ENCODE assay signal across 28 cellular contexts in genomic region chrX:82092307-82092706, GRCh38.
DNase-seq lines count a peak whose midpoint lies in the region; ATAC-seq and TF ChIP-seq lines count a peak whose summit lies in the region.
"Had no signal": no experiment of that assay in that cellular context is flagged by ENCODE, and none has a peak within 500 bp of the region (broad histone marks: within the 10 kb centered on the region; RNA-seq: fewer than 3 reads in every experiment).

No MANE protein-coding gene starts in this region.

- H3K9ac ChIP-seq in DND-41 (ENCODE audit: low read depth, low read length) (no peak overlapping the region), MM.1S (ENCODE audit: low read length) (no peak overlapping the region), colonic mucosa (ENCODE audit: low read depth in 2 of 2, low read length in 2 of 2) (no peak overlapping the region)

- ATAC-seq in DND-41 (ENCODE audit: insufficient read depth, low read depth) (peak; percentile 86), GM18907 (IDR thresholded peaks at IDR 0.05; ENCODE audit: unreplicated experiment) (peak; percentile 72), HG02588 (IDR thresholded peaks at IDR 0.05; ENCODE audit: unreplicated experiment) (no peak), GM19351 (IDR thresholded peaks at IDR 0.05; ENCODE audit: unreplicated experiment) (no peak)
- ATAC-seq: activated naive CD8-positive, alpha-beta T cell treated with anti-CD3 and anti-CD28 coated beads, Interleukin-2, amount 50 U/mL, for 24 hours; left lung; right lobe of liver; stimulated activated naive B cell treated with anti-CD40 and anti-IgM and Interleukin-4, amounts not matched to agents 10 μg/mL and 1 μg/mL and 100 μg/mL, for 72 hours had no signal

- H3K4me2 ChIP-seq in DND-41 (ENCODE audit: insufficient read depth, low read length) (no peak overlapping the region), MM.1S (ENCODE audit: low read depth, low read length) (peak overlapping the region; percentile 19; the same call in 1 of the 2 replicates)

- TF ChIP-seq CTCF in DND-41 (IDR thresholded peaks at IDR 0.05; ENCODE audit: borderline replicate concordance, extremely low read depth, low read length, poor library complexity, severe bottlenecking) (no peak), MM.1S (IDR thresholded peaks at IDR 0.05; ENCODE audit: low read length) (no peak), colonic mucosa (IDR thresholded peaks at IDR 0.05) (no peak)

- peak; percentile 14 for DNase-seq in DND-41
- peak; percentile 81 for DNase-seq in MM.1S
- peak; percentile 6 for DNase-seq in central memory CD4-positive, alpha-beta T cell
- no peak for DNase-seq in T1000 (lab: John Stamatoyannopoulos, UW)
- no peak for DNase-seq in colonic mucosa
- DNase-seq: activated CD4-positive, alpha-beta T cell treated with anti-CD3 and anti-CD28 coated beads for 1 hour; activated naive CD8-positive, alpha-beta T cell treated with anti-CD3 and anti-CD28 coated beads, Interleukin-2, amount 50 U/mL, for 24 hours; activated T-cell treated with anti-CD3 and anti-CD28 coated beads, Interleukin-2, amount 50 U/mL, for 1 hour; C1 segment of cervical spinal cord; Calu3; GOT3; left lung; mesendoderm; NCI-H1105; NCI-H2029; NCI-H226; NCI-H69; posterior cingulate gyrus; right lobe of liver; SJCRH30; stimulated activated CD4-positive, alpha-beta T cell treated with anti-CD3 and anti-CD28 coated beads, Interleukin-4, amount 100 ng/mL, for 24 hours; stimulated activated naive B cell treated with anti-CD40 and anti-IgM and Interleukin-4, amounts not matched to agents 10 μg/mL and 1 μg/mL and 100 μg/mL, for 72 hours; uterus had no signal

- no peaks in the 10 kb centered on the region for H3K9me2 ChIP-seq in MM.1S (replicated peaks; ENCODE audit: insufficient read depth, low read length)

- no peaks in the 10 kb centered on the region for H4K20me1 ChIP-seq in DND-41 (ENCODE audit: insufficient read depth, low read length)
- H4K20me1 ChIP-seq in MM.1S (ENCODE audit: insufficient read depth, low read length): no peaks in the 10 kb centered on the region

- H2AFZ ChIP-seq in DND-41 (ENCODE audit: low read depth, low read length) (no peak overlapping the region), MM.1S (ENCODE audit: low read length) (no peak overlapping the region)

- H3K36me3 ChIP-seq in DND-41 (ENCODE audit: insufficient read depth, low read length): no peaks in the 10 kb centered on the region
- no peaks in the 10 kb centered on the region for H3K36me3 ChIP-seq in MM.1S (replicated peaks; ENCODE audit: insufficient read depth, low read length)
- no peaks in the 10 kb centered on the region for H3K36me3 ChIP-seq in colonic mucosa
- H3K36me3 ChIP-seq: left lung, right lobe of liver, SJCRH30, thoracic aorta, uterus had no signal

- intact Hi-C loops in colonic mucosa (cut with DNase I): no loop called here

- no peaks in the 10 kb centered on the region for H3K9me3 ChIP-seq in DND-41 (ENCODE audit: insufficient read depth, low read length, severe bottlenecking)
- no peaks in the 10 kb centered on the region for H3K9me3 ChIP-seq in MM.1S (replicated peaks; ENCODE audit: insufficient read depth, low read length)
- H3K9me3 ChIP-seq in colonic mucosa: no peaks in the 10 kb centered on the region
- H3K9me3 ChIP-seq: left lung, right lobe of liver, SJCRH30, thoracic aorta, uterus had no signal

- H3K4me3 ChIP-seq in DND-41 (ENCODE audit: low read depth in 1 of 2, low read length in 2 of 2) (no peak overlapping the region), MM.1S (ENCODE audit: low read length) (no peak overlapping the region), colonic mucosa (no peak overlapping the region)
- H3K4me3 ChIP-seq: left lung, right lobe of liver, SJCRH30, thoracic aorta, uterus had no signal

- H3K79me2 ChIP-seq in DND-41 (ENCODE audit: insufficient read depth, low read length): no peaks in the 10 kb centered on the region
- H3K79me2 ChIP-seq in MM.1S (ENCODE audit: low read length): no peaks in the 10 kb centered on the region

- peaks cover 28% of the 10 kb centered on the region for H3K4me1 ChIP-seq in DND-41 (ENCODE audit: insufficient read depth, low read length)
- peaks cover 45% of the 10 kb centered on the region for H3K4me1 ChIP-seq in MM.1S (ENCODE audit: low read length)
- H3K4me1 ChIP-seq in colonic mucosa: no peaks in the 10 kb centered on the region
- H3K4me1 ChIP-seq: left lung, SJCRH30, uterus had no signal

- H3K27me3 ChIP-seq in DND-41 (ENCODE audit: insufficient read depth, low read length, poor library complexity) (no peaks in the 10 kb centered on the region), MM.1S (replicated peaks; ENCODE audit: insufficient read depth, low read length) (no peaks in the 10 kb centered on the region), colonic mucosa (no peaks in the 10 kb centered on the region)
- H3K27me3 ChIP-seq: left lung, SJCRH30 had no signal

- H3K27ac ChIP-seq in DND-41 (ENCODE audit: low read length): no peak overlapping the region
- peak overlapping the region; percentile 57; the same call in 1 of the 2 replicates for H3K27ac ChIP-seq in MM.1S (ENCODE audit: low read length)
- no peak overlapping the region for H3K27ac ChIP-seq in colonic mucosa
- H3K27ac ChIP-seq: epithelial cell of prostate, left lung, right lobe of liver, SJCRH30, thoracic aorta, uterus had no signal

- H3F3A ChIP-seq in MM.1S (ENCODE audit: insufficient read depth, low read length): peaks cover 21% of the 10 kb centered on the region

Comparison
In these comparisons a context has a peak if more than half of its experiments do, and no peak if none do; other contexts are left out.
1. ATAC-seq: peak in DND-41 (single experiment) and GM18907 (single experiment); none in HG02588 (single experiment) and GM19351 (single experiment).
2. DNase-seq: peak in DND-41 (single experiment), MM.1S (single experiment) and central memory CD4-positive, alpha-beta T cell (single experiment); none in T1000 (single experiment) and colonic mucosa (single experiment).